Comparison of ENCODE assay signal across 1 cellular context in genomic region chr22:31098633-31099110, GRCh38.
TF ChIP-seq lines count a peak whose summit lies in the region.

No MANE protein-coding gene starts in this region.

TF ChIP-seq in HEK293, 187 proteins besides CTCF, POLR2A, EP300 and RAD21:
- 0 out of 2 replicates have a peak, but pooled peaks have one; percentile 22 for TF ChIP-seq ZNF692 (tag by site-specific recombination; IDR thresholded peaks at IDR 0.05)
- TF ChIP-seq ZFP69B (tag by site-specific recombination; IDR thresholded peaks at IDR 0.05), result peak; percentile 43; the same call in 1 of the 2 replicates
- TF ChIP-seq TRIM28 (IDR thresholded peaks at IDR 0.05; ENCODE audit: borderline replicate concordance, low read length), result no peak
- TF ChIP-seq ZBTB44 (tag by site-specific recombination; IDR thresholded peaks at IDR 0.05), result no peak
